Comparison of ENCODE assay signal across 1 cellular context in genomic region chr13:69690999-69691398, GRCh38.
TF ChIP-seq lines count a peak whose summit lies in the region.

No MANE protein-coding gene starts in this region.

TF ChIP-seq in WTC11, 78 proteins besides CTCF, POLR2A, EP300 and RAD21 (continued from another document):
- no peak for TF ChIP-seq AFF4 (CRISPR knock-in tag; IDR thresholded peaks at IDR 0.05; ENCODE audit: borderline replicate concordance)
- TF ChIP-seq MXD4 (CRISPR knock-in tag; IDR thresholded peaks at IDR 0.05; ENCODE audit: borderline replicate concordance) = no peak
